ENCODE assay signal across 1 cellular context in genomic region chr19:12035220-12036172, GRCh38.
TF ChIP-seq lines count a peak whose summit lies in the region.

Gene ZNF433 (minus strand): TSS chr19:12035679. CDS start chr19:12035539, 140 bp downstream.

TF ChIP-seq in GM12878, 131 proteins besides CTCF, POLR2A, EP300 and RAD21 (continued from another document and continues in another):
- TF ChIP-seq ZBTB33 (IDR thresholded peaks at IDR 0.05), result no peak
- TF ChIP-seq ETV6 (conservative IDR thresholded peaks at IDR 0.05 in 1 of 2, IDR thresholded peaks at IDR 0.05 in 1 of 2; ENCODE audit: borderline replicate concordance in 1 of 2, low read depth in 1 of 2), result no peak
- TF ChIP-seq MYB (IDR thresholded peaks at IDR 0.05; ENCODE audit: borderline replicate concordance, low read depth, low read length), result no peak
- TF ChIP-seq, protein P1, sequence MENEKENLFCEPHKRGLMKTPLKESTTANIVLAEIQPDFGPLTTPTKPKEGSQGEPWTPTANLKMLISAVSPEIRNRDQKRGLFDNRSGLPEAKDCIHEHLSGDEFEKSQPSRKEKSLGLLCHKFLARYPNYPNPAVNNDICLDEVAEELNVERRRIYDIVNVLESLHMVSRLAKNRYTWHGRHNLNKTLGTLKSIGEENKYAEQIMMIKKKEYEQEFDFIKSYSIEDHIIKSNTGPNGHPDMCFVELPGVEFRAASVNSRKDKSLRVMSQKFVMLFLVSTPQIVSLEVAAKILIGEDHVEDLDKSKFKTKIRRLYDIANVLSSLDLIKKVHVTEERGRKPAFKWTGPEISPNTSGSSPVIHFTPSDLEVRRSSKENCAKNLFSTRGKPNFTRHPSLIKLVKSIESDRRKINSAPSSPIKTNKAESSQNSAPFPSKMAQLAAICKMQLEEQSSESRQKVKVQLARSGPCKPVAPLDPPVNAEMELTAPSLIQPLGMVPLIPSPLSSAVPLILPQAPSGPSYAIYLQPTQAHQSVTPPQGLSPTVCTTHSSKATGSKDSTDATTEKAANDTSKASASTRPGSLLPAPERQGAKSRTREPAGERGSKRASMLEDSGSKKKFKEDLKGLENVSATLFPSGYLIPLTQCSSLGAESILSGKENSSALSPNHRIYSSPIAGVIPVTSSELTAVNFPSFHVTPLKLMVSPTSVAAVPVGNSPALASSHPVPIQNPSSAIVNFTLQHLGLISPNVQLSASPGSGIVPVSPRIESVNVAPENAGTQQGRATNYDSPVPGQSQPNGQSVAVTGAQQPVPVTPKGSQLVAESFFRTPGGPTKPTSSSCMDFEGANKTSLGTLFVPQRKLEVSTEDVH (IDR thresholded peaks at IDR 0.05; ENCODE audit: low read depth, partially characterized antibody), result no peak
- TF ChIP-seq SUZ12 (IDR thresholded peaks at IDR 0.05; ENCODE audit: unreplicated experiment), result no peak
- no peak; the same call in 1 of the 2 replicates for TF ChIP-seq TAF1 (IDR thresholded peaks at IDR 0.05; ENCODE audit: borderline replicate concordance, low read depth, low read length)
- no peak for TF ChIP-seq NFYA (IDR thresholded peaks at IDR 0.05; ENCODE audit: borderline replicate concordance, low read depth, low read length)
- TF ChIP-seq, protein P2, sequence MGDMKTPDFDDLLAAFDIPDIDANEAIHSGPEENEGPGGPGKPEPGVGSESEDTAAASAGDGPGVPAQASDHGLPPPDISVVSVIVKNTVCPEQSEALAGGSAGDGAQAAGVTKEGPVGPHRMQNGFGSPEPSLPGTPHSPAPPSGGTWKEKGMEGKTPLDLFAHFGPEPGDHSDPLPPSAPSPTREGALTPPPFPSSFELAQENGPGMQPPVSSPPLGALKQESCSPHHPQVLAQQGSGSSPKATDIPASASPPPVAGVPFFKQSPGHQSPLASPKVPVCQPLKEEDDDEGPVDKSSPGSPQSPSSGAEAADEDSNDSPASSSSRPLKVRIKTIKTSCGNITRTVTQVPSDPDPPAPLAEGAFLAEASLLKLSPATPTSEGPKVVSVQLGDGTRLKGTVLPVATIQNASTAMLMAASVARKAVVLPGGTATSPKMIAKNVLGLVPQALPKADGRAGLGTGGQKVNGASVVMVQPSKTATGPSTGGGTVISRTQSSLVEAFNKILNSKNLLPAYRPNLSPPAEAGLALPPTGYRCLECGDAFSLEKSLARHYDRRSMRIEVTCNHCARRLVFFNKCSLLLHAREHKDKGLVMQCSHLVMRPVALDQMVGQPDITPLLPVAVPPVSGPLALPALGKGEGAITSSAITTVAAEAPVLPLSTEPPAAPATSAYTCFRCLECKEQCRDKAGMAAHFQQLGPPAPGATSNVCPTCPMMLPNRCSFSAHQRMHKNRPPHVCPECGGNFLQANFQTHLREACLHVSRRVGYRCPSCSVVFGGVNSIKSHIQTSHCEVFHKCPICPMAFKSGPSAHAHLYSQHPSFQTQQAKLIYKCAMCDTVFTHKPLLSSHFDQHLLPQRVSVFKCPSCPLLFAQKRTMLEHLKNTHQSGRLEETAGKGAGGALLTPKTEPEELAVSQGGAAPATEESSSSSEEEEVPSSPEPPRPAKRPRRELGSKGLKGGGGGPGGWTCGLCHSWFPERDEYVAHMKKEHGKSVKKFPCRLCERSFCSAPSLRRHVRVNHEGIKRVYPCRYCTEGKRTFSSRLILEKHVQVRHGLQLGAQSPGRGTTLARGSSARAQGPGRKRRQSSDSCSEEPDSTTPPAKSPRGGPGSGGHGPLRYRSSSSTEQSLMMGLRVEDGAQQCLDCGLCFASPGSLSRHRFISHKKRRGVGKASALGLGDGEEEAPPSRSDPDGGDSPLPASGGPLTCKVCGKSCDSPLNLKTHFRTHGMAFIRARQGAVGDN (IDR thresholded peaks at IDR 0.05), result no peak
- TF ChIP-seq, protein P3, sequence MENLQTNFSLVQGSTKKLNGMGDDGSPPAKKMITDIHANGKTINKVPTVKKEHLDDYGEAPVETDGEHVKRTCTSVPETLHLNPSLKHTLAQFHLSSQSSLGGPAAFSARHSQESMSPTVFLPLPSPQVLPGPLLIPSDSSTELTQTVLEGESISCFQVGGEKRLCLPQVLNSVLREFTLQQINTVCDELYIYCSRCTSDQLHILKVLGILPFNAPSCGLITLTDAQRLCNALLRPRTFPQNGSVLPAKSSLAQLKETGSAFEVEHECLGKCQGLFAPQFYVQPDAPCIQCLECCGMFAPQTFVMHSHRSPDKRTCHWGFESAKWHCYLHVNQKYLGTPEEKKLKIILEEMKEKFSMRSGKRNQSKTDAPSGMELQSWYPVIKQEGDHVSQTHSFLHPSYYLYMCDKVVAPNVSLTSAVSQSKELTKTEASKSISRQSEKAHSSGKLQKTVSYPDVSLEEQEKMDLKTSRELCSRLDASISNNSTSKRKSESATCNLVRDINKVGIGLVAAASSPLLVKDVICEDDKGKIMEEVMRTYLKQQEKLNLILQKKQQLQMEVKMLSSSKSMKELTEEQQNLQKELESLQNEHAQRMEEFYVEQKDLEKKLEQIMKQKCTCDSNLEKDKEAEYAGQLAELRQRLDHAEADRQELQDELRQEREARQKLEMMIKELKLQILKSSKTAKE (IDR thresholded peaks at IDR 0.05; ENCODE audit: low read depth, poor library complexity, severe bottlenecking), result no peak
- TF ChIP-seq, protein P4, sequence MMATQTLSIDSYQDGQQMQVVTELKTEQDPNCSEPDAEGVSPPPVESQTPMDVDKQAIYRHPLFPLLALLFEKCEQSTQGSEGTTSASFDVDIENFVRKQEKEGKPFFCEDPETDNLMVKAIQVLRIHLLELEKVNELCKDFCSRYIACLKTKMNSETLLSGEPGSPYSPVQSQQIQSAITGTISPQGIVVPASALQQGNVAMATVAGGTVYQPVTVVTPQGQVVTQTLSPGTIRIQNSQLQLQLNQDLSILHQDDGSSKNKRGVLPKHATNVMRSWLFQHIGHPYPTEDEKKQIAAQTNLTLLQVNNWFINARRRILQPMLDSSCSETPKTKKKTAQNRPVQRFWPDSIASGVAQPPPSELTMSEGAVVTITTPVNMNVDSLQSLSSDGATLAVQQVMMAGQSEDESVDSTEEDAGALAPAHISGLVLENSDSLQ (IDR thresholded peaks at IDR 0.05), result peak; percentile 96
- no peak for TF ChIP-seq RB1 (IDR thresholded peaks at IDR 0.05; ENCODE audit: borderline replicate concordance)
- TF ChIP-seq POLR2AphosphoS2 (IDR thresholded peaks at IDR 0.05; ENCODE audit: low read depth, low read length), result peak; percentile 49; the same call in 1 of the 2 replicates
- no peak for TF ChIP-seq ZBED1 (IDR thresholded peaks at IDR 0.05; ENCODE audit: borderline replicate concordance)
- no peak for TF ChIP-seq STAT1 (conservative IDR thresholded peaks at IDR 0.05)
- TF ChIP-seq, protein P5, sequence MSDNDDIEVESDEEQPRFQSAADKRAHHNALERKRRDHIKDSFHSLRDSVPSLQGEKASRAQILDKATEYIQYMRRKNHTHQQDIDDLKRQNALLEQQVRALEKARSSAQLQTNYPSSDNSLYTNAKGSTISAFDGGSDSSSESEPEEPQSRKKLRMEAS (IDR thresholded peaks at IDR 0.05; ENCODE audit: low read depth, low read length), result no peak
- no peak for TF ChIP-seq TCF12 (IDR thresholded peaks at IDR 0.05; ENCODE audit: low read depth, low read length)
- no peak for TF ChIP-seq ZNF384 (IDR thresholded peaks at IDR 0.05; ENCODE audit: borderline replicate concordance, low read depth, low read length)
- no peak for TF ChIP-seq NRF1 (conservative IDR thresholded peaks at IDR 0.05; ENCODE audit: low read depth, low read length)
- TF ChIP-seq GABPA (IDR thresholded peaks at IDR 0.05; ENCODE audit: low read depth), result no peak
- TF ChIP-seq SMC3 (IDR thresholded peaks at IDR 0.05; ENCODE audit: borderline replicate concordance, low read length), result no peak
- no peak for TF ChIP-seq CREB1 (IDR thresholded peaks at IDR 0.05; ENCODE audit: low read depth)
- TF ChIP-seq RFX5 (IDR thresholded peaks at IDR 0.05; ENCODE audit: low read depth, low read length), result no peak
- TF ChIP-seq SP1 (IDR thresholded peaks at IDR 0.05; ENCODE audit: low read depth, low read length), result peak; percentile 64
- no peak for TF ChIP-seq RELA (IDR thresholded peaks at IDR 0.05; ENCODE audit: borderline replicate concordance, partially characterized antibody)
- no peak for TF ChIP-seq SMARCA5 (IDR thresholded peaks at IDR 0.05)
- TF ChIP-seq SRF (IDR thresholded peaks at IDR 0.05; ENCODE audit: low read depth in 2 of 2, low read length in 2 of 2), result no peak
- TF ChIP-seq IKZF2 (IDR thresholded peaks at IDR 0.05), result no peak
- no peak for TF ChIP-seq CHD1 (IDR thresholded peaks at IDR 0.05; ENCODE audit: low read depth, low read length)
- no peak for TF ChIP-seq ZNF207 (IDR thresholded peaks at IDR 0.05; ENCODE audit: borderline replicate concordance)
- peak; percentile 48 for TF ChIP-seq MEF2B (IDR thresholded peaks at IDR 0.05; ENCODE audit: partially characterized antibody, poor library complexity, severe bottlenecking)
- no peak for TF ChIP-seq YBX1 (IDR thresholded peaks at IDR 0.05)
- no peak for TF ChIP-seq MTA3 (IDR thresholded peaks at IDR 0.05; ENCODE audit: borderline replicate concordance, low read length)
- TF ChIP-seq EED (IDR thresholded peaks at IDR 0.05; ENCODE audit: low read depth), result 0 out of 2 replicates have a peak, but pooled peaks have one; percentile 10
- TF ChIP-seq MYC (IDR thresholded peaks at IDR 0.05; ENCODE audit: insufficient read depth, insufficient read length, insufficient replicate concordance, low read length, severe bottlenecking), result no peak
- no peak for TF ChIP-seq SUPT20H (IDR thresholded peaks at IDR 0.05; ENCODE audit: borderline replicate concordance, control insufficient read depth, low read depth, low read length)
- TF ChIP-seq PBX3 (IDR thresholded peaks at IDR 0.05; ENCODE audit: insufficient replicate concordance, low read depth, low read length), result peak; percentile 89
- no peak for TF ChIP-seq NFXL1 (IDR thresholded peaks at IDR 0.05; ENCODE audit: borderline replicate concordance)
- 0 out of 3 replicates have a peak, but pooled peaks of 1 of the 2 experiments have one; percentile 2 for TF ChIP-seq EGR1 (IDR thresholded peaks at IDR 0.05; ENCODE audit: borderline replicate concordance in 1 of 2, low read depth in 2 of 2, low read length in 2 of 2)
- TF ChIP-seq RELB (IDR thresholded peaks at IDR 0.05; ENCODE audit: low read depth), result no peak
- peak; percentile 40; the same call in 1 of the 2 replicates for TF ChIP-seq NBN (IDR thresholded peaks at IDR 0.05)
- no peak for TF ChIP-seq CEBPB (IDR thresholded peaks at IDR 0.05; ENCODE audit: borderline replicate concordance in 1 of 2, low read depth in 2 of 2, low read length in 2 of 2)
- no peak for TF ChIP-seq CBFB (IDR thresholded peaks at IDR 0.05; ENCODE audit: low read depth)
- TF ChIP-seq BCL11A (IDR thresholded peaks at IDR 0.05; ENCODE audit: low read depth, low read length), result no peak
- 0 out of 2 replicates have a peak, but pooled peaks have one; percentile 17 for TF ChIP-seq IKZF1 (conservative IDR thresholded peaks at IDR 0.05)
- no peak for TF ChIP-seq CBX5 (IDR thresholded peaks at IDR 0.05; ENCODE audit: low read depth)
- TF ChIP-seq SMAD1 (IDR thresholded peaks at IDR 0.05; ENCODE audit: low read depth, partially characterized antibody), result no peak
- no peak for TF ChIP-seq NR2C1 (IDR thresholded peaks at IDR 0.05)
- TF ChIP-seq NKRF (conservative IDR thresholded peaks at IDR 0.05), result no peak
- no peak for TF ChIP-seq SIX5 (IDR thresholded peaks at IDR 0.05; ENCODE audit: low read depth, low read length, severe bottlenecking)
- TF ChIP-seq, protein P6, sequence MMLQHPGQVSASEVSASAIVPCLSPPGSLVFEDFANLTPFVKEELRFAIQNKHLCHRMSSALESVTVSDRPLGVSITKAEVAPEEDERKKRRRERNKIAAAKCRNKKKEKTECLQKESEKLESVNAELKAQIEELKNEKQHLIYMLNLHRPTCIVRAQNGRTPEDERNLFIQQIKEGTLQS (IDR thresholded peaks at IDR 0.05; ENCODE audit: borderline replicate concordance, extremely low read depth, low read depth, low read length), result no peak
